ENCODE assay signal across 8 cellular contexts in the genomic region with DNA sequence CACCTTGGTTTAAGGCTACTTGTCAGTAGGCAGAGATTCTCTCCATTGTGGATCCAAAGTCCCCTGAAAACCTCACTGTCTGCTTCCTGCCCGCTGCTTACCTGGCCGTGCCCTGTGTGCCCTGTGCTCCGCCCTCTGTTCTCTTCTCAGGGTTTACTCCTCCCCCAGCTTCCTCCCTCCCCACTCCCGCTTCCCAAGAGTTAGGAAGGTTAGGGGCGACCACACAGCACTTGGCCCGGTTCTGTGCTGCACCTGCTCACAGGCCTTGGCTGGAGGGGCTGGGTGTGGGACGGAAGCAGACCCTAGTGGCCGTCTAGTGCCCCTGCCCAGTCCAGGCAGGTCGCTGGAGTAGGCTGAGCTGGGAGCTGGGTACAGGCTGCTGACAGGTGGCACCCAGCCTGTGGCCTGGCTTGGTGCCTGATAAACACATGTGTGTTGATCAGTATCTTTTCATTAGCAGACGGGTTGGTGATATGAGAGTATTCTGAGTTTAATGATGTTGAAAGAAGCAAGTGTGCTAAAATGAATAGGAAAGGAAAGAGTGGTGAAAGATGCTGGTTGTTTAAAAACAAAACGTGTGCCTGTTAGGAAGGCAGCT. TPM values are rescaled to one million over a fixed set of nuclear protein-coding genes. Genes with fewer than 3 reads are reported as not detected.
DNase-seq lines count a peak whose midpoint lies in the region; ATAC-seq and TF ChIP-seq lines count a peak whose summit lies in the region.

No MANE protein-coding gene starts in this region.

- 46% methylated on average over 11 of the region's 11 CpGs for WGBS in esophagus, 2 donors
- 22 to 52% (median 32%) methylated on average over 8 to 11 of the region's 11 CpGs for WGBS in stomach, 5 donors

- no peaks in the 10 kb centered on the region for H3K27me3 Mint-ChIP-seq in activated CD8-positive, alpha-beta memory T cell treated with anti-CD3 and anti-CD28 coated beads, Interleukin-2, amount 10 ng/mL, durations not matched to agents 7 days and 5 days

- TF ChIP-seq EP300 in stomach (IDR thresholded peaks at IDR 0.05) = no peak

- intact Hi-C loops in stomach (cut with DNase I; ENCODE audit: low total_unique reads) = no loop called here

- H3K36me3 ChIP-seq in esophagus (ENCODE audit: control insufficient read depth in 2 of 2, insufficient read depth in 2 of 2, low read length in 1 of 2) (peaks cover 0 to 47% of the 10 kb centered on the region in 2 donors), stomach (peaks cover 14 to 81% (median 59%) of the 10 kb centered on the region in 4 donors), MG63 (no peaks in the 10 kb centered on the region)

- H3K4me3 ChIP-seq in esophagus (ENCODE audit: low read depth in 1 of 2, low read length in 2 of 2) (no peak overlapping the region), stomach (no peak overlapping the region), MG63 (no peak overlapping the region)

- H3K27me3 ChIP-seq in esophagus (ENCODE audit: control insufficient read depth in 1 of 2, insufficient read depth in 2 of 2, low read length in 2 of 2) = no peaks in the 10 kb centered on the region
- no peaks in the 10 kb centered on the region for H3K27me3 ChIP-seq in stomach
- no peaks in the 10 kb centered on the region for H3K27me3 ChIP-seq in MG63

- H3K9me3 ChIP-seq in esophagus (ENCODE audit: control insufficient read depth in 2 of 2, insufficient read depth in 1 of 2, low read depth in 1 of 2, low read length in 1 of 2) (peaks cover 0 to 2% of the 10 kb centered on the region in 2 donors), stomach (no peaks in the 10 kb centered on the region), MG63 (no peaks in the 10 kb centered on the region)

- peaks cover 14% of the 10 kb centered on the region for H3K4me1 Mint-ChIP-seq in activated CD8-positive, alpha-beta memory T cell treated with anti-CD3 and anti-CD28 coated beads, Interleukin-2, amount 10 ng/mL, durations not matched to agents 7 days and 5 days

- no peak for TF ChIP-seq CTCF in stomach (IDR thresholded peaks at IDR 0.05)

- H3K27ac Mint-ChIP-seq in activated CD8-positive, alpha-beta memory T cell treated with anti-CD3 and anti-CD28 coated beads, Interleukin-2, amount 10 ng/mL, durations not matched to agents 7 days and 5 days = peak overlapping the region; percentile 22

- H3K4me1 ChIP-seq in esophagus (ENCODE audit: control insufficient read depth in 2 of 2, insufficient read depth in 2 of 2, low read length in 1 of 2) (peaks cover 0 to 37% of the 10 kb centered on the region in 2 donors), stomach (peaks cover 13 to 22% (median 20%) of the 10 kb centered on the region in 4 donors)

- H3K4me3 Mint-ChIP-seq in activated CD8-positive, alpha-beta memory T cell treated with anti-CD3 and anti-CD28 coated beads, Interleukin-2, amount 10 ng/mL, durations not matched to agents 7 days and 5 days = no peak overlapping the region

- ATAC-seq in activated CD8-positive, alpha-beta memory T cell treated with anti-CD3 and anti-CD28 coated beads, Interleukin-2, amount 10 ng/mL, durations not matched to agents 7 days and 5 days = no peak
- peak; percentile 45; the same call in 2 of the 3 replicates for ATAC-seq in SK-N-SH treated with all-trans-retinoic acid at 6 μM for 48 hours
- ATAC-seq in GM18867 (IDR thresholded peaks at IDR 0.05; ENCODE audit: unreplicated experiment) = no peak
- ATAC-seq in stimulated activated naive CD8-positive, alpha-beta T cell treated with anti-CD3 and anti-CD28 coated beads, Interleukin-15, Interleukin-2, amounts not matched to agents 100 U/mL and 50 U/mL, for 24 hours = no peak

- H3K36me3 Mint-ChIP-seq in activated CD8-positive, alpha-beta memory T cell treated with anti-CD3 and anti-CD28 coated beads, Interleukin-2, amount 10 ng/mL, durations not matched to agents 7 days and 5 days = no peaks in the 10 kb centered on the region

- peak overlapping the region; percentile 67 to 84 for H3K27ac ChIP-seq in esophagus (ENCODE audit: low read depth in 2 of 2, low read length in 1 of 2)
- H3K27ac ChIP-seq in stomach = peak overlapping the region; percentile 5 to 52 (median 39)

- no peaks in the 10 kb centered on the region for H3K9me3 Mint-ChIP-seq in activated CD8-positive, alpha-beta memory T cell treated with anti-CD3 and anti-CD28 coated beads, Interleukin-2, amount 10 ng/mL, durations not matched to agents 7 days and 5 days (ENCODE audit: low read depth)

- no peak for TF ChIP-seq POLR2A in stomach (IDR thresholded peaks at IDR 0.05)

- DNase-seq in activated CD8-positive, alpha-beta memory T cell treated with anti-CD3 and anti-CD28 coated beads, Interleukin-2, amount 10 ng/mL, durations not matched to agents 7 days and 5 days = no peak
- DNase-seq in activated CD8-positive, alpha-beta memory T cell treated with anti-CD3 and anti-CD28 coated beads for 24 hours = no peak
- DNase-seq in stomach = peak; percentile 64
- no peak for DNase-seq in stimulated activated naive CD8-positive, alpha-beta T cell treated with anti-CD3 and anti-CD28 coated beads, Interleukin-15, Interleukin-2, amounts not matched to agents 100 U/mL and 50 U/mL, for 24 hours
- no peak for DNase-seq in MG63

- CTCF ChIA-PET in activated CD8-positive, alpha-beta memory T cell treated with anti-CD3 and anti-CD28 coated beads, Interleukin-2, amount 10 ng/mL, durations not matched to agents 7 days and 5 days (lab: Charles Lee) = no interaction called here

TF ChIP-seq in SK-N-SH treated with all-trans-retinoic acid at 6 μM for 48 hours, 23 proteins besides CTCF, POLR2A, EP300 and RAD21:
- peak; percentile 75; the same call in 1 of the 2 replicates for TF ChIP-seq TCF4 (CRISPR knock-in tag; IDR thresholded peaks at IDR 0.05; ENCODE audit: borderline replicate concordance)
- TF ChIP-seq ARNTL (CRISPR knock-in tag; IDR thresholded peaks at IDR 0.05; ENCODE audit: borderline replicate concordance, low read depth) = no peak

RNA-seq across cellular contexts. Expression of a gene that starts 40.5 kb away (rescaled TPM):
- total RNA-seq in activated CD8-positive, alpha-beta memory T cell treated with anti-CD3 and anti-CD28 coated beads, Interleukin-2, amount 10 ng/mL, durations not matched to agents 7 days and 5 days = 10 to 100 TPM; 35.4 to 44.6 TPM
- polyA plus RNA-seq in esophagus = 10 to 100 TPM; 15.6 to 18.0 TPM
- total RNA-seq in stomach = 100 to 1,000 TPM in 1 of 5 donors, 10 to 100 TPM in 4; 20.5 to 452 (median 30.9) TPM
- polyA plus RNA-seq in stomach = 10 to 100 TPM in 2 of 3 donors, 1 to 10 TPM in 1; 7.4 to 14.3 (median 13.7) TPM
- total RNA-seq in MG63 (2014; rRNA removed; shearing (Covaris generic); ENCODE audit: low replicate concordance) = 3.4 and 10.8 TPM in 2 replicates
